8 cellular contexts compared by ENCODE assay signal in the genomic region with DNA sequence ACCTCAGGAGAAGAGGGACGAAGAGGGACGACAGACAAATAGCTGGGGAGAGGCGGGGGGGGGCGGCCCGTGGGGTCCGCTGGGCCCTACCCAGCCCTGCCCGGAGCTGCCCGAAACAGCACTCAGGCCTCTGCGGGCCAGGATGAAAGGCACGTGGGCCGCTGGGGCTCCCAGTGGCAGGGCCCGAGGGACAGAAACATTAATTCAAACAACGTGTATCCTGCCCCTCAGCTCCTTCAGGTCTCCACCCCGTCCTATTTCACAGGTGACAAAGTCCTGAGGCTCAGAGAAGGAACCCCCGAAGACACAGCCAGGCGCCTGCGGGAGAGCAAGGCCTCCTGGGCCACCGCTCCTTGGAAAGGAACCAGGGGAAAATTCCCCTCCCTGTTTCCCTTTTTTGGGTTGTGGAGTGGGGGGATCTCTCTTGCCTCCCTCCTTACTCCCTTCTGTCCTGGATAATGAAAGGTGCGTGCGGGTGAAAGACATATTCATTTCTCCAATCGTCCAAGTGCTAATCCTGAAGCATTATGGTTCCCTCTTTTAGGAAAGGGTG.
DNase-seq lines count a peak whose midpoint lies in the region; ATAC-seq and TF ChIP-seq lines count a peak whose summit lies in the region.

No MANE protein-coding gene starts in this region.

- H3K9me3 ChIP-seq in BLaER1 treated with 17β-estradiol and CSF1 and Interleukin-3, amounts not matched to agents 10 nM and 100 nM (replicated peaks in 1 of 11): no peaks in the 10 kb centered on the region
- H3K9me3 ChIP-seq in mucosa of rectum (ENCODE audit: control insufficient read depth in 2 of 2, low read length in 2 of 2) (no peaks in the 10 kb centered on the region), adrenal gland (replicated peaks in 1 of 3) (no peaks in the 10 kb centered on the region)

- H3K4me3 Mint-ChIP-seq in activated naive CD8-positive, alpha-beta T cell treated with anti-CD3 and anti-CD28 coated beads, Interleukin-2, amount 50 U/mL, for 24 hours: peak overlapping the region; percentile 74

- H3K27ac ChIP-seq in BLaER1 treated with 17β-estradiol and CSF1 and Interleukin-3, amounts not matched to agents 10 nM and 100 nM: peak overlapping the region in 4 of 11 experiments; percentile 45 to 57 (median 46); a peak in 5 of 22 replicates
- H3K27ac ChIP-seq in mucosa of rectum (ENCODE audit: low read depth in 2 of 2, low read length in 2 of 2): no peak overlapping the region
- no peak overlapping the region for H3K27ac ChIP-seq in adrenal gland

- ATAC-seq in GM21737 (IDR thresholded peaks at IDR 0.05; ENCODE audit: unreplicated experiment): peak; percentile 29
- no peak for ATAC-seq in activated naive CD8-positive, alpha-beta T cell treated with anti-CD3 and anti-CD28 coated beads, Interleukin-2, amount 50 U/mL, for 24 hours

- H3K27me3 ChIP-seq in BLaER1 treated with 17β-estradiol and CSF1 and Interleukin-3, amounts not matched to agents 10 nM and 100 nM: peaks cover 19 to 43% (median 39%) of the 10 kb centered on the region in 11 experiments
- H3K27me3 ChIP-seq in mucosa of rectum (ENCODE audit: control insufficient read depth in 2 of 2, insufficient read depth in 2 of 2, low read length in 2 of 2) (peaks cover 27% of the 10 kb centered on the region in 2 donors), adrenal gland (peaks cover 17% of the 10 kb centered on the region)

- H3K4me1 Mint-ChIP-seq in activated naive CD8-positive, alpha-beta T cell treated with anti-CD3 and anti-CD28 coated beads, Interleukin-2, amount 50 U/mL, for 24 hours: peaks cover 4% of the 10 kb centered on the region

- peak overlapping the region; percentile 80 to 100 (median 97) for H3K4me2 ChIP-seq in BLaER1 treated with 17β-estradiol and CSF1 and Interleukin-3, amounts not matched to agents 10 nM and 100 nM

- peak overlapping the region; percentile 57 to 73 (median 62) for H3K4me3 ChIP-seq in BLaER1 treated with 17β-estradiol and CSF1 and Interleukin-3, amounts not matched to agents 10 nM and 100 nM
- H3K4me3 ChIP-seq in mucosa of rectum (ENCODE audit: low read length in 2 of 2) (peak overlapping the region; percentile 13 to 56), adrenal gland (peak overlapping the region in 2 of 4 donors; percentile 23 to 56)

- no peak for TF ChIP-seq POLR2A in adrenal gland (IDR thresholded peaks at IDR 0.05)

- no peaks in the 10 kb centered on the region for H3K9me3 Mint-ChIP-seq in activated naive CD8-positive, alpha-beta T cell treated with anti-CD3 and anti-CD28 coated beads, Interleukin-2, amount 50 U/mL, for 24 hours

- WGBS in adrenal gland, 4 donors: 36 to 65% (median 43%) methylated on average over 9 to 21 of the region's 21 CpGs

- H3K9ac ChIP-seq in BLaER1 treated with 17β-estradiol and CSF1 and Interleukin-3, amounts not matched to agents 10 nM and 100 nM: peak overlapping the region in 10 of 11 experiments; percentile 52 to 75 (median 68); a peak in 18 of 22 replicates
- no peak overlapping the region for H3K9ac ChIP-seq in mucosa of rectum (ENCODE audit: low read depth in 1 of 2, low read length in 2 of 2)

- no peak for TF ChIP-seq CTCF in adrenal gland (IDR thresholded peaks at IDR 0.05)

- H3K27ac Mint-ChIP-seq in activated naive CD8-positive, alpha-beta T cell treated with anti-CD3 and anti-CD28 coated beads, Interleukin-2, amount 50 U/mL, for 24 hours: no peak overlapping the region

- peaks cover 23% of the 10 kb centered on the region for H3K27me3 Mint-ChIP-seq in activated naive CD8-positive, alpha-beta T cell treated with anti-CD3 and anti-CD28 coated beads, Interleukin-2, amount 50 U/mL, for 24 hours

- no peaks in the 10 kb centered on the region for H3K36me3 Mint-ChIP-seq in activated naive CD8-positive, alpha-beta T cell treated with anti-CD3 and anti-CD28 coated beads, Interleukin-2, amount 50 U/mL, for 24 hours (ENCODE audit: low read depth)

- H3K36me3 ChIP-seq in BLaER1 treated with 17β-estradiol and CSF1 and Interleukin-3, amounts not matched to agents 10 nM and 100 nM: no peaks in the 10 kb centered on the region
- no peaks in the 10 kb centered on the region for H3K36me3 ChIP-seq in mucosa of rectum (ENCODE audit: control insufficient read depth in 2 of 2, insufficient read depth in 2 of 2, low read length in 2 of 2)
- H3K36me3 ChIP-seq in adrenal gland (replicated peaks in 1 of 2): no peaks in the 10 kb centered on the region

- peaks cover 10 to 28% (median 22%) of the 10 kb centered on the region in 10 experiments for H3K4me1 ChIP-seq in BLaER1 treated with 17β-estradiol and CSF1 and Interleukin-3, amounts not matched to agents 10 nM and 100 nM
- H3K4me1 ChIP-seq in mucosa of rectum (ENCODE audit: control insufficient read depth in 2 of 2, insufficient read depth in 2 of 2, low read length in 2 of 2) (peaks cover 0 to 2% of the 10 kb centered on the region in 2 donors), adrenal gland (replicated peaks in 1 of 2) (peaks cover 8 to 11% of the 10 kb centered on the region in 2 donors)

- no peak for DNase-seq in activated naive CD8-positive, alpha-beta T cell treated with anti-CD3 and anti-CD28 coated beads, Interleukin-2, amount 50 U/mL, for 24 hours
- DNase-seq in T-helper 9 cell (no peak), NK-92 (lab: John Stamatoyannopoulos, UW; ENCODE audit: unreplicated experiment) (no peak), adrenal gland (no peak), NCI-H1048 (lab: John Stamatoyannopoulos, UW) (no peak)

- intact Hi-C loops in adrenal gland (cut with DNase I): no loop called here

- peaks cover 0 to 7% (median 0%) of the 10 kb centered on the region in 11 experiments; a peak in 1 of 22 replicates for H4K20me1 ChIP-seq in BLaER1 treated with 17β-estradiol and CSF1 and Interleukin-3, amounts not matched to agents 10 nM and 100 nM

Comparison
In these comparisons a context has a peak if more than half of its experiments do, and no peak if none do; other contexts are left out.
1. H3K9ac ChIP-seq: peak in BLaER1 treated with 17β-estradiol and CSF1 and Interleukin-3, amounts not matched to agents 10 nM and 100 nM (10 of 11); none in mucosa of rectum (0 of 2).